Comparison of ENCODE assay signal across 8 cellular contexts in the genomic region with DNA sequence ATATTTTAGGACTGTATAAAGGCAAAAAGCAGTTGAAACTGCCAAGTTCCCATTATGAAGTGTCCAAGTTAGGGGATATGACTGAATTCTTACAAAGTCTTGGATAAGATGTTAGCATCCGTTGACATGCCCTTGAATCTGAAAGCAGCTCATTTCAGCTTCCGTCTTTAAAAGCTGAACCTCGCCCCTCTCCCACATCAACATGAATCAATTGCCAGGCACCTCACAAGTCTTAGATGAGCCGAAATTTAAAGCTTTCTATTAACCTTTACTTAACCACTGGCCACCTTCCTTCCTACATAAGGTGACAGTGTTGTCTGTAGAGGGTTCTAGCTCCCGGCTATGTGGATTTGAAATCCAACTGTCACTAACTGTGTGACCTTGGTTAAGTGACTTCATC. TPM values are rescaled to one million over a fixed set of nuclear protein-coding genes. Genes with fewer than 3 reads are reported as not detected.
DNase-seq lines count a peak whose midpoint lies in the region; ATAC-seq and TF ChIP-seq lines count a peak whose summit lies in the region.

No MANE protein-coding gene starts in this region.

- no peak for ATAC-seq in GM18517 (IDR thresholded peaks at IDR 0.05; ENCODE audit: unreplicated experiment)

- peaks cover 5% of the 10 kb centered on the region; the same call in 1 of the 2 replicates for H3F3A ChIP-seq in DOHH2 (ENCODE audit: control insufficient read depth, insufficient read depth)

- DNase-seq in NAMALWA (ENCODE audit: low spot score) (peak; percentile 54), colonic mucosa (peak; percentile 47), NCI-H1092 (lab: John Stamatoyannopoulos, UW) (no peak), posterior cingulate gyrus (no peak), NCI-H2029 treated with DMSO at 0.1 percent for 48 hours (lab: John Stamatoyannopoulos, UW) (no peak)

- peaks cover 73% of the 10 kb centered on the region for H3K79me2 ChIP-seq in DOHH2 (ENCODE audit: control insufficient read depth, low read length)

- peaks cover 60% of the 10 kb centered on the region for H3K36me3 ChIP-seq in DOHH2 (ENCODE audit: control insufficient read depth, low read length)
- no peaks in the 10 kb centered on the region for H3K36me3 ChIP-seq in colonic mucosa
- H3K36me3 ChIP-seq in muscle layer of duodenum (ENCODE audit: control insufficient read depth in 1 of 2, insufficient read depth in 2 of 2, low read length in 2 of 2), result no peaks in the 10 kb centered on the region

- H4K20me1 ChIP-seq in DOHH2 (ENCODE audit: control insufficient read depth, insufficient read depth, low read depth, low read length), result peaks cover 43% of the 10 kb centered on the region

- no peaks in the 10 kb centered on the region for H3K9me3 ChIP-seq in DOHH2 (ENCODE audit: control insufficient read depth, insufficient read depth, low read length)
- H3K9me3 ChIP-seq in colonic mucosa, result no peaks in the 10 kb centered on the region
- H3K9me3 ChIP-seq in muscle layer of duodenum (ENCODE audit: control insufficient read depth in 1 of 2, low read length in 2 of 2), result no peaks in the 10 kb centered on the region

- H3K27me3 ChIP-seq in DOHH2 (ENCODE audit: control insufficient read depth, low read length) (no peaks in the 10 kb centered on the region), colonic mucosa (no peaks in the 10 kb centered on the region), muscle layer of duodenum (ENCODE audit: low read depth, low read length) (no peaks in the 10 kb centered on the region)

- intact Hi-C loops in colonic mucosa (cut with DNase I) (no loop called here), posterior cingulate gyrus (cut with DNase I) (loop anchor here (10.0 kb wide), 1 partner anchor 83 kb away; no protein-coding TSS in a partner anchor)

- peak overlapping the region; percentile 92 to 96 for H3K9ac ChIP-seq in colonic mucosa (ENCODE audit: low read depth in 2 of 2, low read length in 2 of 2)

- H3K4me2 ChIP-seq in DOHH2 (ENCODE audit: low read length), result peak overlapping the region; percentile 82

- TF ChIP-seq CTCF in DOHH2 (IDR thresholded peaks at IDR 0.05; ENCODE audit: low read depth, low read length, poor library complexity, severe bottlenecking) (no peak), colonic mucosa (IDR thresholded peaks at IDR 0.05) (no peak)

- H3K27ac ChIP-seq in DOHH2 (ENCODE audit: low read depth, low read length) (peak overlapping the region; percentile 65), colonic mucosa (peak overlapping the region; percentile 80), muscle layer of duodenum (ENCODE audit: low read length) (peak overlapping the region; percentile 59)

- H3K9me2 ChIP-seq in DOHH2 (replicated peaks; ENCODE audit: control insufficient read depth, low read length), result no peaks in the 10 kb centered on the region

- H3K4me1 ChIP-seq in DOHH2 (ENCODE audit: control insufficient read depth, low read length) (peaks cover 46% of the 10 kb centered on the region), colonic mucosa (peaks cover 13% of the 10 kb centered on the region), muscle layer of duodenum (ENCODE audit: control insufficient read depth in 1 of 2, insufficient read depth in 2 of 2, low read length in 2 of 2) (peaks cover 21 to 53% of the 10 kb centered on the region in 2 donors)

- peak overlapping the region; percentile 93 for H3K4me3 ChIP-seq in DOHH2 (ENCODE audit: low read length)
- H3K4me3 ChIP-seq in colonic mucosa, result peak overlapping the region; percentile 91
- H3K4me3 ChIP-seq in muscle layer of duodenum (ENCODE audit: low read depth in 1 of 2, low read length in 2 of 2), result peak overlapping the region; percentile 77 to 85

RNA-seq across cellular contexts. Expression of gene PPP1CC, which starts 1.3 kb away (rescaled TPM):
- total RNA-seq in colonic mucosa, result 100 to 1,000 TPM; 170 to 198 TPM

RNA-seq across cellular contexts. Expression of gene HVCN1, which starts 52.5 kb away (rescaled TPM):
- total RNA-seq in colonic mucosa, result 1 to 10 TPM; 1.5 to 2.1 TPM

Comparison
In these comparisons a context has a peak if more than half of its experiments do, and no peak if none do; other contexts are left out.
1. DNase-seq: peak in NAMALWA (single experiment) and colonic mucosa (single experiment); none in NCI-H1092 (single experiment), posterior cingulate gyrus (0 of 10) and NCI-H2029 treated with DMSO at 0.1 percent for 48 hours (single experiment).
2. Peak in every context shown above with its lines, with median percentiles within 50 percentile points of each other: H3K27ac ChIP-seq and H3K4me3 ChIP-seq.